In the genomic region with DNA sequence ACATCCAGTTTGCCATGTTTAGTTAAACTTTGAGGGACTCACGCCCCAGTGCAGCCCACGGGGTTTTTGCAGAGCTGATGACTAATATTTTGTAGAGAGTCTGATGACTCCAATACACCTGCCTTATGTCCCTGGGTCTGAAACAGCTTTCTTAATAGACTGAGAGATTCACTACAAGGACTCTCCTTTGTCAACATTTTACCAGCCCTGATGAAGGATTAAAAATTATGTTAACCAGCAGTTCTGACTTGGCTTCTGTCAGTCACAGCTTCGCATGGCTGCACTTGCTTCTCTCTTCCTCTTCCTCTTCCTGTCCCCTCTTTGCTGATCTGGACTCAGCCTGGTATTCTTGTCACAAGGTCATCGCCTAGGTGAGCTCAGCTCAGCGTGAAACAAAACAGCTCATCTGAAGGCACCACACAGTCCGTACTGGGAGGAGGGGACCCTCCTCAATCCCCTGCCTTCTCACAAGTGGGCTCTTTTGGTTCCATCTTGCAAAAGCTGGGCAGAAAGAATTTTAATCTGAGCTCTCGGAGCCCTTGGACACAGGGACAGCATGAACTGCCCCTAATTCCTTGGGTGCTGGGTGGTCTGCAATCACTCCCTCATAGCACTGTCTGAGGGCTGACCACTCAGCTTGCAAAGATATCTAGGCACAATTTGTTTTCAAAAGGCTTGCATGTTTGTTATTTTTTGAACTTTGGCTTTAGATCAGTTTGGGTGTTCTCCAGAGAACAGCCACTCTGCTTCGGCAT, we compare ENCODE assay signal across 9 cellular contexts. TPM values are rescaled to one million over a fixed set of nuclear protein-coding genes. Genes with fewer than 3 reads are reported as not detected.
DNase-seq lines count a peak whose midpoint lies in the region; ATAC-seq and TF ChIP-seq lines count a peak whose summit lies in the region.
"Had no signal": no experiment of that assay in that cellular context is flagged by ENCODE, and none has a peak within 500 bp of the region (broad histone marks: within the 10 kb centered on the region; RNA-seq: fewer than 3 reads in every experiment).

No MANE protein-coding gene starts in this region.

- H2BK120ac ChIP-seq in H9 (ENCODE audit: low read depth, low read length, poor library complexity, severe bottlenecking) = no peak overlapping the region

- H3K27ac ChIP-seq in H9 (ENCODE audit: insufficient read length, low read depth, low read length) = no peak overlapping the region

- no peak overlapping the region for H2AK5ac ChIP-seq in H9 (ENCODE audit: insufficient read length, low read length)

- H3K27me3 ChIP-seq in H9 (ENCODE audit: insufficient read depth, low read length) = no peaks in the 10 kb centered on the region

- H4K20me1 ChIP-seq in H9 (ENCODE audit: control insufficient read depth, insufficient read depth, insufficient read length) = no peaks in the 10 kb centered on the region

- no peaks in the 10 kb centered on the region for H3K4me1 Mint-ChIP-seq in osteocyte (ENCODE audit: unreplicated experiment)
- peaks cover 11 to 12% of the 10 kb centered on the region in 2 experiments for H3K4me1 Mint-ChIP-seq in H9

- H3K23ac ChIP-seq in H9 (ENCODE audit: insufficient read length, low read depth, low read length) = no peak overlapping the region

- no peak overlapping the region for H2BK12ac ChIP-seq in H9 (ENCODE audit: insufficient read length, low read depth, low read length)

- H3K27ac Mint-ChIP-seq in osteocyte (ENCODE audit: unreplicated experiment) (no peak overlapping the region), H9 (no peak overlapping the region; a peak in 2 of 7 replicates)

- peak; percentile 71 for ATAC-seq in HG02885 (IDR thresholded peaks at IDR 0.05; ENCODE audit: poor library complexity, unreplicated experiment)

- no peak overlapping the region for H2AFZ ChIP-seq in H9 (ENCODE audit: low read length)

- H3K56ac ChIP-seq in H9 (ENCODE audit: insufficient read length, low read depth, low read length) = no peak overlapping the region

- no CpG with 5 or more reads among the region's 8 CpGs for WGBS in H9 (ENCODE audit: extremely low coverage, insufficient read length, low lambda C conversion rate)

- no peak overlapping the region for H3K14ac ChIP-seq in H9 (ENCODE audit: insufficient read depth, low read length)

- no peaks in the 10 kb centered on the region for H3K9me3 ChIP-seq in H9 (ENCODE audit: control insufficient read depth, low read depth, low read length)
- H3K9me3 ChIP-seq: Caco-2 had no signal

- H3K4me2 ChIP-seq in H9 (ENCODE audit: insufficient read depth, insufficient read length, low read length) = no peak overlapping the region

- no peaks in the 10 kb centered on the region for H3K4me1 ChIP-seq in H9 (ENCODE audit: insufficient read depth, low read length)

- H4K8ac ChIP-seq in H9 (replicated peaks; ENCODE audit: insufficient read length, low read depth, low read length) = no peak overlapping the region

- no peak overlapping the region for H4K91ac ChIP-seq in H9 (ENCODE audit: insufficient read length, low read depth, low read length)

- H3K36me3 Mint-ChIP-seq in osteocyte (ENCODE audit: unreplicated experiment) (no peaks in the 10 kb centered on the region), H9 (ENCODE audit: insufficient read depth in 1 of 3, low read depth in 3 of 3) (no peaks in the 10 kb centered on the region; a peak in 1 of 7 replicates)

- H3K4me3 Mint-ChIP-seq in osteocyte (ENCODE audit: unreplicated experiment) = no peak overlapping the region
- no peak overlapping the region for H3K4me3 Mint-ChIP-seq in H9

- no peak overlapping the region for H3T11ph ChIP-seq in H9 (ENCODE audit: low read length)

- no peak overlapping the region for H2BK15ac ChIP-seq in H9 (ENCODE audit: low read depth, low read length)

- no peak overlapping the region for H2BK5ac ChIP-seq in H9 (ENCODE audit: insufficient read length, low read length)

- no peak overlapping the region for H3K4ac ChIP-seq in H9 (ENCODE audit: low read depth, low read length)

- TF ChIP-seq CTCF in osteocyte (IDR thresholded peaks at IDR 0.05) (no peak), H9 (conservative IDR thresholded peaks at IDR 0.05) (no peak)

- no peak overlapping the region for H3K18ac ChIP-seq in H9 (ENCODE audit: insufficient read length, low read depth, low read length)

- H3K27me3 Mint-ChIP-seq in osteocyte (ENCODE audit: unreplicated experiment) = peaks cover 21% of the 10 kb centered on the region
- no peaks in the 10 kb centered on the region for H3K27me3 Mint-ChIP-seq in H9 (ENCODE audit: low read depth)

- no peak overlapping the region for H2BK20ac ChIP-seq in H9 (ENCODE audit: low read depth, low read length, poor library complexity, severe bottlenecking)

- no peaks in the 10 kb centered on the region for H3K23me2 ChIP-seq in H9 (ENCODE audit: insufficient read length, low read depth, low read length, poor library complexity, severe bottlenecking)

- H3K9me3 Mint-ChIP-seq in osteocyte (ENCODE audit: unreplicated experiment) = no peaks in the 10 kb centered on the region
- H3K9me3 Mint-ChIP-seq in H9 = no peaks in the 10 kb centered on the region

- H4K5ac ChIP-seq in H9 (ENCODE audit: insufficient read length, low read depth, low read length) = no peak overlapping the region

- no peak overlapping the region for H3K9ac ChIP-seq in H9 (ENCODE audit: extremely low read depth, insufficient read length, low read length)

- H3K79me2 ChIP-seq in H9 (ENCODE audit: insufficient read depth, low read length) = no peaks in the 10 kb centered on the region

- no peaks in the 10 kb centered on the region for H3K79me1 ChIP-seq in H9 (ENCODE audit: insufficient read depth, low read depth, low read length, poor library complexity, severe bottlenecking)

- peak; percentile 29 for DNase-seq in activated T-cell treated with anti-CD3 and anti-CD28 coated beads for 4 hours
- DNase-seq in activated T-cell treated with anti-CD3 and anti-CD28 coated beads, Interleukin-2, amount 50 U/mL, for 1 hour = no peak
- peak; percentile 3 for DNase-seq in RKO (ENCODE audit: low spot score)
- DNase-seq in kidney glomerular epithelial cell (lab: John Stamatoyannopoulos, UW) = peak; percentile 5
- no peak for DNase-seq in osteocyte (ENCODE audit: extremely low spot score, unreplicated experiment)
- no peak for DNase-seq in CD1c-positive myeloid dendritic cell (ENCODE audit: extremely low spot score)
- DNase-seq in H9 = no peak

RNA-seq across cellular contexts. Expression of a gene that starts 38.1 kb away (rescaled TPM):
- not detected in 2 replicates for total RNA-seq in osteocyte
- not detected in 2 replicates for total RNA-seq in H9 (2021)

Comparison
In these comparisons a context has a peak if more than half of its experiments do, and no peak if none do; other contexts are left out.
1. DNase-seq: peak in activated T-cell treated with anti-CD3 and anti-CD28 coated beads for 4 hours (single experiment), RKO (single experiment) and kidney glomerular epithelial cell (single experiment); none in activated T-cell treated with anti-CD3 and anti-CD28 coated beads, Interleukin-2, amount 50 U/mL, for 1 hour (single experiment), osteocyte (single experiment), CD1c-positive myeloid dendritic cell (single experiment) and H9 (single experiment).